ENCODE assay signal across 9 cellular contexts in genomic region chr3:42804831-42805821, GRCh38. TPM values are rescaled to one million over a fixed set of nuclear protein-coding genes. Genes with fewer than 3 reads are reported as not detected.
A peak's percentile ranks its signal among the peaks of the same experiment; 100 is the strongest.
DNase-seq lines count a peak whose midpoint lies in the region; ATAC-seq and TF ChIP-seq lines count a peak whose summit lies in the region.
"Had no signal": no experiment of that assay in that cellular context is flagged by ENCODE, and none has a peak within 500 bp of the region (broad histone marks: within the 10 kb centered on the region; RNA-seq: fewer than 3 reads in every experiment).

No MANE protein-coding gene starts in this region.

- no peaks in the 10 kb centered on the region for H3K9me2 ChIP-seq in PC-3 (replicated peaks; ENCODE audit: low read length)

- H2AFZ ChIP-seq in PC-3 (ENCODE audit: low read length): peak overlapping the region; percentile 80

- H3K9me3 ChIP-seq in PC-3 (ENCODE audit: low read length) (no peaks in the 10 kb centered on the region), mucosa of rectum (ENCODE audit: control insufficient read depth in 2 of 2, low read length in 2 of 2) (no peaks in the 10 kb centered on the region)

- no peaks in the 10 kb centered on the region for H3F3A ChIP-seq in PC-3 (ENCODE audit: low read length, unreplicated experiment)

- H3K9me3 Mint-ChIP-seq in endothelial cell (ENCODE audit: unreplicated experiment): no peaks in the 10 kb centered on the region

- H3K4me1 ChIP-seq in PC-3 (ENCODE audit: insufficient read depth, low read length) (peaks cover 34% of the 10 kb centered on the region), mucosa of rectum (ENCODE audit: control insufficient read depth in 2 of 2, insufficient read depth in 2 of 2, low read length in 2 of 2) (peaks cover 11 to 21% of the 10 kb centered on the region in 2 donors)

- H3K36me3 ChIP-seq in PC-3 (ENCODE audit: low read depth, low read length) (0 out of 2 replicates have a peak, but pooled peaks cover 3% of the 10 kb centered on the region), mucosa of rectum (ENCODE audit: control insufficient read depth in 2 of 2, insufficient read depth in 2 of 2, low read length in 2 of 2) (no peaks in the 10 kb centered on the region)

- H3K4me1 Mint-ChIP-seq in endothelial cell (ENCODE audit: unreplicated experiment): peaks cover 25% of the 10 kb centered on the region

- peak overlapping the region; percentile 62 for H3K27ac ChIP-seq in PC-3 (ENCODE audit: low read length)
- peak overlapping the region; percentile 92 to 99 for H3K27ac ChIP-seq in mucosa of rectum (ENCODE audit: low read depth in 2 of 2, low read length in 2 of 2)

- H3K4me3 Mint-ChIP-seq in endothelial cell (ENCODE audit: unreplicated experiment): peak overlapping the region; percentile 99

- H3K27me3 ChIP-seq in PC-3 (ENCODE audit: low read length): no peaks in the 10 kb centered on the region
- H3K27me3 ChIP-seq in mucosa of rectum (ENCODE audit: control insufficient read depth in 2 of 2, insufficient read depth in 2 of 2, low read length in 2 of 2): no peaks in the 10 kb centered on the region

- TF ChIP-seq CTCF in PC-3 (conservative IDR thresholded peaks at IDR 0.05; ENCODE audit: low read depth, low read length) (no peak), endothelial cell (IDR thresholded peaks at IDR 0.05; ENCODE audit: unreplicated experiment) (no peak)

- H3K27me3 Mint-ChIP-seq in endothelial cell (ENCODE audit: unreplicated experiment): peaks cover 7% of the 10 kb centered on the region

- peaks cover 41% of the 10 kb centered on the region for H3K79me2 ChIP-seq in PC-3 (ENCODE audit: low read length)

- peak; percentile 32 for DNase-seq in Ammon's horn (ENCODE audit: low spot score)
- DNase-seq in PC-3: no peak
- peak; percentile 38 for DNase-seq in endothelial cell (ENCODE audit: low spot score)
- DNase-seq in NCI-H446 treated with DMSO at 0.1 percent for 48 hours (lab: John Stamatoyannopoulos, UW): no peak
- no peak for DNase-seq in activated effector memory CD4-positive, alpha-beta T cell treated with Interleukin-2 at 50 U/mL for 16 hours

- H4K20me1 ChIP-seq in PC-3 (ENCODE audit: low read length): peaks cover 7% of the 10 kb centered on the region; the same call in 1 of the 2 replicates

- CTCF ChIA-PET in PC-3 (lab: Charles Lee): interaction anchor here (0.7 to 1.1 kb wide), 2 partner anchors 25 to 758 kb away, joined by 3 to 4 read pairs; no protein-coding TSS in a partner anchor

- POLR2A ChIA-PET in PC-3 (lab: Charles Lee; ENCODE audit: unreplicated experiment): interaction anchor here (0.6 to 1.3 kb wide), 8 partner anchors 9 to 1360 kb away, joined by 3 to 13 read pairs (median 3); no protein-coding TSS in a partner anchor

- peak overlapping the region; percentile 99 for H3K9ac ChIP-seq in PC-3 (ENCODE audit: low read length)
- H3K9ac ChIP-seq in mucosa of rectum (ENCODE audit: low read depth in 1 of 2, low read length in 2 of 2): peak overlapping the region; percentile 91 to 100

- H3K4me2 ChIP-seq in PC-3 (ENCODE audit: low read length): peak overlapping the region; percentile 91

- peak overlapping the region; percentile 97 for H3K4me3 ChIP-seq in PC-3 (ENCODE audit: low read length)
- peak overlapping the region; percentile 76 to 82 for H3K4me3 ChIP-seq in mucosa of rectum (ENCODE audit: low read length in 2 of 2)

- H3K36me3 Mint-ChIP-seq in endothelial cell (ENCODE audit: low read depth, unreplicated experiment): peaks cover 11% of the 10 kb centered on the region

- H3K27ac Mint-ChIP-seq in endothelial cell (ENCODE audit: unreplicated experiment): no peak overlapping the region

- BruUV-seq in PC-3 (replicated peaks; lab: Mats Ljungman, UMichigan): TSS peak; percentile 89

- intact Hi-C loops in PC-3 (cut with micrococcal nuclease): loop anchor here (1.0 kb wide), 4 partner anchors 10 to 26 kb away; no protein-coding TSS in a partner anchor

- ATAC-seq in GM19452 (IDR thresholded peaks at IDR 0.05; ENCODE audit: unreplicated experiment): peak; percentile 22
- ATAC-seq in PC-3: peak; percentile 11
- ATAC-seq in GM21528 (IDR thresholded peaks at IDR 0.05; ENCODE audit: low FRiP score, unreplicated experiment): no peak

RNA-seq across cellular contexts. Expression of gene HIGD1A, which starts 0.8 kb away (rescaled TPM):
- 118 and 154 TPM in 2 replicates for total RNA-seq in PC-3 (2014; rRNA removed)
- total RNA-seq in endothelial cell (ENCODE audit: unreplicated experiment): 60.7 TPM

RNA-seq across cellular contexts. Expression of gene ACKR2, which starts 4.1 kb away (rescaled TPM):
- 1.3 and 3.9 TPM in 2 replicates for total RNA-seq in PC-3 (2014; rRNA removed)
- 3.8 TPM for total RNA-seq in endothelial cell (ENCODE audit: unreplicated experiment)
- total RNA-seq: HT1080 had no signal

RNA-seq across cellular contexts. Expression of gene CCDC13, which starts 32.1 kb away (rescaled TPM):
- 0.47 TPM in 1 of 2 replicates, not detected in the other for total RNA-seq in PC-3 (2014; rRNA removed)
- 0.41 TPM for total RNA-seq in endothelial cell (ENCODE audit: unreplicated experiment)
- total RNA-seq: HT1080 had no signal

Comparison
In these comparisons a context has a peak if more than half of its experiments do, and no peak if none do; other contexts are left out.
1. DNase-seq: peak in Ammon's horn (single experiment) and endothelial cell (single experiment); none in PC-3 (single experiment), NCI-H446 treated with DMSO at 0.1 percent for 48 hours (single experiment) and activated effector memory CD4-positive, alpha-beta T cell treated with Interleukin-2 at 50 U/mL for 16 hours (single experiment).